Comparison of ENCODE assay signal across 18 cellular contexts in genomic region chr1:164579346-164579745, GRCh38. TPM values are rescaled to one million over a fixed set of nuclear protein-coding genes. Genes with fewer than 3 reads are reported as not detected.
DNase-seq lines count a peak whose midpoint lies in the region; TF ChIP-seq lines count a peak whose summit lies in the region.
"Had no signal": no experiment of that assay in that cellular context is flagged by ENCODE, and none has a peak within 500 bp of the region (broad histone marks: within the 10 kb centered on the region; RNA-seq: fewer than 3 reads in every experiment).

No MANE protein-coding gene starts in this region.

- TF ChIP-seq POLR2A in transverse colon (IDR thresholded peaks at IDR 0.05): no peak

- intact Hi-C loops in transverse colon (cut with DNase I; ENCODE audit: low total_unique reads): no loop called here
- intact Hi-C loops in PC-9 (cut with micrococcal nuclease; ENCODE audit: unreplicated experiment): no loop called here

- H2AFZ ChIP-seq in PC-9: no peak overlapping the region

- H3K36me3 ChIP-seq in esophagus (ENCODE audit: control insufficient read depth in 2 of 2, insufficient read depth in 2 of 2, low read length in 1 of 2): peaks cover 0 to 2% of the 10 kb centered on the region in 2 donors
- H3K36me3 ChIP-seq in muscle layer of duodenum (ENCODE audit: control insufficient read depth in 1 of 2, insufficient read depth in 2 of 2, low read length in 2 of 2): no peaks in the 10 kb centered on the region
- no peaks in the 10 kb centered on the region for H3K36me3 ChIP-seq in transverse colon
- H3K36me3 ChIP-seq in PC-9 (ENCODE audit: low read depth): peaks cover 19% of the 10 kb centered on the region; the same call in 1 of the 2 replicates

- no peak overlapping the region for H3K4me3 ChIP-seq in esophagus (ENCODE audit: low read depth in 1 of 2, low read length in 2 of 2)
- no peak overlapping the region for H3K4me3 ChIP-seq in muscle layer of duodenum (ENCODE audit: low read depth in 1 of 2, low read length in 2 of 2)
- no peak overlapping the region for H3K4me3 ChIP-seq in transverse colon
- no peak overlapping the region for H3K4me3 ChIP-seq in PC-9
- H3K4me3 ChIP-seq: body of pancreas had no signal

- 37 to 51% methylated on average over 3 of the region's 3 CpGs for WGBS in esophagus, 2 donors
- 63 to 73% methylated on average over 2 to 3 of the region's 3 CpGs for WGBS in transverse colon (ENCODE audit: low coverage in 1 of 2), 2 donors

- DNase-seq in NCI-H82 (lab: John Stamatoyannopoulos, UW): peak; percentile 18
- DNase-seq in NCI-H82 treated with DMSO at 0.1 percent for 48 hours (lab: John Stamatoyannopoulos, UW; ENCODE audit: unreplicated experiment): no peak
- DNase-seq in transverse colon: no peak
- DNase-seq in GM20000 (ENCODE audit: low spot score): no peak
- DNase-seq in PC-9: no peak
- DNase-seq in GDM1 (lab: John Stamatoyannopoulos, UW): no peak
- DNase-seq: activated naive CD8-positive, alpha-beta T cell treated with anti-CD3 and anti-CD28 coated beads for 36 hours; body of pancreas; kidney; midbrain; NCI-H146; NCI-H2171 treated with DMSO at 0.1 percent for 48 hours; NCI-H748 treated with DMSO at 0.1 percent for 48 hours; T-helper 2 cell had no signal

- POLR2A ChIA-PET in PC-9 (lab: Charles Lee; ENCODE audit: unreplicated experiment): interaction anchor here (0.7 kb wide), 1 partner anchor 83 kb away, joined by 5 read pairs; no protein-coding TSS in a partner anchor

- no peaks in the 10 kb centered on the region for H3K9me2 ChIP-seq in PC-9 (ENCODE audit: insufficient read depth)

- H3K9me3 ChIP-seq in esophagus (ENCODE audit: control insufficient read depth in 2 of 2, insufficient read depth in 1 of 2, low read depth in 1 of 2, low read length in 1 of 2) (no peaks in the 10 kb centered on the region), muscle layer of duodenum (ENCODE audit: control insufficient read depth in 1 of 2, low read length in 2 of 2) (no peaks in the 10 kb centered on the region), transverse colon (no peaks in the 10 kb centered on the region), PC-9 (ENCODE audit: insufficient read depth, low read depth) (no peaks in the 10 kb centered on the region)
- H3K9me3 ChIP-seq: body of pancreas had no signal

- H3K4me2 ChIP-seq in PC-9: no peak overlapping the region

- BruUV-seq in PC-9 (replicated peaks; lab: Mats Ljungman, UMichigan): no TSS peak

- H3K4me1 ChIP-seq in esophagus (ENCODE audit: control insufficient read depth in 2 of 2, insufficient read depth in 2 of 2, low read length in 1 of 2) (peaks cover 2 to 5% of the 10 kb centered on the region in 2 donors), muscle layer of duodenum (ENCODE audit: control insufficient read depth in 1 of 2, insufficient read depth in 2 of 2, low read length in 2 of 2) (peaks cover 12 to 61% of the 10 kb centered on the region in 2 donors), transverse colon (peaks cover 3 to 52% (median 17%) of the 10 kb centered on the region in 4 donors), PC-9 (replicated peaks; ENCODE audit: insufficient read depth) (no peaks in the 10 kb centered on the region)

- 0 out of 2 replicates have a peak, but pooled peaks cover 3% of the 10 kb centered on the region for H3K79me2 ChIP-seq in PC-9 (ENCODE audit: low read depth)

- TF ChIP-seq EP300 in transverse colon (IDR thresholded peaks at IDR 0.05; ENCODE audit: low read depth): no peak

- CTCF ChIA-PET in PC-9 (lab: Charles Lee): no interaction called here

- in situ Hi-C loops in transverse colon (cut with MboI; ENCODE audit: low pct_ligation_motif_present in 1 of 4, low pct_unique_long_range_greater_than_20kb in 1 of 4, low sequenced_read_pairs in 3 of 4): no loop called here

- no peak for TF ChIP-seq CTCF in transverse colon (IDR thresholded peaks at IDR 0.05)
- no peak for TF ChIP-seq CTCF in GM20000 (IDR thresholded peaks at IDR 0.05; ENCODE audit: extremely low read depth, missing control alignments)
- no peak for TF ChIP-seq CTCF in PC-9 (conservative IDR thresholded peaks at IDR 0.05)

- H4K20me1 ChIP-seq in PC-9 (ENCODE audit: insufficient read depth): no peaks in the 10 kb centered on the region

- H3K27me3 ChIP-seq in esophagus (ENCODE audit: control insufficient read depth in 1 of 2, insufficient read depth in 2 of 2, low read length in 2 of 2) (no peaks in the 10 kb centered on the region), muscle layer of duodenum (ENCODE audit: low read depth, low read length) (no peaks in the 10 kb centered on the region), transverse colon (no peaks in the 10 kb centered on the region), PC-9 (ENCODE audit: insufficient read depth, low read depth) (no peaks in the 10 kb centered on the region)
- H3K27me3 ChIP-seq: body of pancreas had no signal

- H3F3A ChIP-seq in PC-9 (ENCODE audit: insufficient read depth, low read depth): no peaks in the 10 kb centered on the region

- H3K27ac ChIP-seq in esophagus (ENCODE audit: low read depth in 2 of 2, low read length in 1 of 2) (peak overlapping the region; percentile 36 to 50), muscle layer of duodenum (ENCODE audit: low read length) (peak overlapping the region; percentile 62), transverse colon (peak overlapping the region; percentile 20 to 86 (median 59)), PC-9 (no peak overlapping the region)
- H3K27ac ChIP-seq: 22Rv1 had no signal

RNA-seq across cellular contexts. Expression of gene PBX1, which starts 20.4 kb away (rescaled TPM):
- 10 to 100 TPM in 1 of 2 donors, 1 to 10 TPM in 1; 8.1 to 10.5 TPM for polyA plus RNA-seq in esophagus
- total RNA-seq in transverse colon (10 to 100 TPM; 46.8 to 77.2 (median 50.7) TPM), PC-9 (2021) (44.5 and 57.7 TPM in 2 replicates)
- total RNA-seq: activated T-helper 1 cell treated with anti-CD3 and anti-CD28 coated beads, Interleukin-12 subunit alpha, Interleukin-12 subunit beta, Interleukin-2, Interleukin-4 antibody, amounts not matched to agents 30 ng/mL and 10 ng/mL and 1 ng/mL, durations not matched to agents 14 hours and 24 hours and 36 hours had no signal
